Comparison of ENCODE assay signal across 30 cellular contexts in the genomic region with DNA sequence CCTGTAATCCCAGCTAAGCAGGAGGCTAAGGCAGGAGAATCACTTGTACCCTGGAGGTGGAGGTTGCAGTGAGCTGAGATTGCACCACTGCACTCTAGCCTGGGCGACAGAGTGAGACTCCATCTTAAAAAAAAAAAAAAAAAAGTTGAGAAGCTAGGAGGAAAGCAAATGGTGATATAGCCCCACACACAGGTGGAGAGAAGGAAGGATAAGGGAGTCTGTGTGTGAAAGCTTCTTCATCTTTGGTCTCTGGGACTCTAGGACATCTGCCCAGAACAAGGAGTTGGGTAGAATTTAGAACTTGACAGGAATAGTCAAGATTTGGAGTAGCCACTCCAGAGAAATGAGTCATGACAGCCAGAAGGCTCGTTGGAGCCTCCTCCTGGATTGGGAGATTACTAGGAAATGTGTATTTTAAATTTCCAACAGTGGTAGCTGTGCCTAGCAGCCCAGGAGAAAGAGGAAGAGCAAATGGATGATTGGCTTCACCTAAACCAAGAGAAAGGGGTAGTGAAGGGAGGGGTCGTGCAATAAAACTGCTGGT. TPM values are rescaled to one million over a fixed set of nuclear protein-coding genes. Genes with fewer than 3 reads are reported as not detected.
DNase-seq lines count a peak whose midpoint lies in the region; ATAC-seq, FAIRE-seq and TF ChIP-seq lines count a peak whose summit lies in the region.
"Had no signal": no experiment of that assay in that cellular context is flagged by ENCODE, and none has a peak within 500 bp of the region (broad histone marks: within the 10 kb centered on the region; RNA-seq: fewer than 3 reads in every experiment).

No MANE protein-coding gene starts in this region.

- POLR2A ChIA-PET in HEK293T (lab: Yijun Ruan, JAX), result no interaction called here

- H3K27me3 Mint-ChIP-seq in CD14-positive monocyte (ENCODE audit: low read depth in 3 of 3), result peaks cover 0 to 3% (median 1%) of the 10 kb centered on the region in 3 donors
- H3K27me3 Mint-ChIP-seq: activated T-cell treated with anti-CD3 and anti-CD28 coated beads, Interleukin-2, amount 50 U/mL, for 24 hours; brain; CD4-positive, CD25-positive, alpha-beta regulatory T cell had no signal

- H3K36me3 Mint-ChIP-seq in CD14-positive monocyte, result peaks cover 83 to 91% of the 10 kb centered on the region in 2 donors
- H3K36me3 Mint-ChIP-seq: brain had no signal

- H3K4me1 Mint-ChIP-seq in CD14-positive monocyte, result peaks cover 14% of the 10 kb centered on the region
- H3K4me1 Mint-ChIP-seq: CD4-positive, CD25-positive, alpha-beta regulatory T cell; immature natural killer cell; naive B cell had no signal

- CTCF ChIA-PET in HEK293T (lab: Yijun Ruan, JAX), result interaction anchor here (0.5 to 0.7 kb wide), 2 partner anchors 18 to 872 kb away, joined by 3 to 4 read pairs; no protein-coding TSS in a partner anchor

- peak overlapping the region in 6 of 7 donors; percentile 44 to 82 (median 72) for H3K27ac Mint-ChIP-seq in CD14-positive monocyte
- H3K27ac Mint-ChIP-seq: activated T-cell treated with anti-CD3 and anti-CD28 coated beads, Interleukin-2, amount 50 U/mL, for 24 hours; brain; immature natural killer cell; naive B cell had no signal

- H3K4me3 ChIP-seq in bronchial epithelial cell (ENCODE audit: low read depth, low read length), result no peak overlapping the region
- H3K4me3 ChIP-seq: gastrocnemius medialis, prostate gland, testis had no signal

- peaks cover 4% of the 10 kb centered on the region for H3K36me3 ChIP-seq in bronchial epithelial cell (ENCODE audit: control insufficient read depth, insufficient read depth, low read length)
- H3K36me3 ChIP-seq: prostate gland had no signal

- intact Hi-C loops in CD14-positive monocyte (cut with micrococcal nuclease), result no loop called here

- no peak for FAIRE-seq in bronchial epithelial cell (lab: Jason Lieb, UNC)
- FAIRE-seq: D721Med, H54, urothelium cell line had no signal

- DNase-seq in CD14-positive monocyte (ENCODE audit: low spot score), result no peak
- DNase-seq in HEK293T (ENCODE audit: extremely low spot score), result no peak
- DNase-seq in bronchial epithelial cell (ENCODE audit: low read depth), result peak; percentile 44
- DNase-seq in myocyte (ENCODE audit: low read depth), result peak; percentile 10
- DNase-seq in NCI-H748 treated with DMSO at 0.1 percent for 48 hours (lab: John Stamatoyannopoulos, UW), result no peak
- no peak for DNase-seq in KG1 (lab: John Stamatoyannopoulos, UW)
- DNase-seq in NCI-H82 (lab: John Stamatoyannopoulos, UW), result no peak
- DNase-seq: activated CD4-positive, alpha-beta T cell treated with anti-CD3 and anti-CD28 coated beads for 4 hours; activated T-cell treated with anti-CD3 and anti-CD28 coated beads, Interleukin-2, amount 50 U/mL, for 24 hours; CD4-positive, CD25-positive, alpha-beta regulatory T cell; effector CD4-positive, alpha-beta T cell; gastrocnemius medialis; hypothalamus; immature natural killer cell; left colon; MV-4-11; naive B cell; NCI-H146; NCI-H446 treated with DMSO at 0.1 percent for 48 hours; OCI-M1; Right ventricle myocardium superior; stimulated activated naive CD4-positive, alpha-beta T cell; testis had no signal

- no peaks in the 10 kb centered on the region for H3K27me3 ChIP-seq in bronchial epithelial cell (ENCODE audit: control insufficient read depth, insufficient read depth, low read length)
- H3K27me3 ChIP-seq: gastrocnemius medialis, testis had no signal

- no peak for ATAC-seq in HG02884 (IDR thresholded peaks at IDR 0.05; ENCODE audit: unreplicated experiment)
- ATAC-seq: gastrocnemius medialis, left colon, sciatic nerve had no signal

- H3K9me3 Mint-ChIP-seq in CD14-positive monocyte, result no peaks in the 10 kb centered on the region
- H3K9me3 Mint-ChIP-seq: activated T-cell treated with anti-CD3 and anti-CD28 coated beads, Interleukin-2, amount 50 U/mL, for 24 hours; brain; immature natural killer cell; naive B cell had no signal

- H3K4me3 Mint-ChIP-seq in CD14-positive monocyte, result no peak overlapping the region
- H3K4me3 Mint-ChIP-seq: activated T-cell treated with anti-CD3 and anti-CD28 coated beads, Interleukin-2, amount 50 U/mL, for 24 hours; brain; CD4-positive, CD25-positive, alpha-beta regulatory T cell; immature natural killer cell; naive B cell had no signal

- TF ChIP-seq CTCF in CD14-positive monocyte (IDR thresholded peaks at IDR 0.05) (no peak), bronchial epithelial cell (IDR thresholded peaks at IDR 0.05; ENCODE audit: insufficient read depth, low read length, severe bottlenecking) (peak; percentile 8)

TF ChIP-seq in HEK293T, 16 proteins besides CTCF, POLR2A, EP300 and RAD21:
- TF ChIP-seq BHLHE40 (IDR thresholded peaks at IDR 0.05; ENCODE audit: borderline replicate concordance) (no peak), ZNF384 (IDR thresholded peaks at IDR 0.05) (peak; percentile 19; the same call in 1 of the 2 replicates)

RNA-seq across cellular contexts. Expression of a gene that starts 19.9 kb away (rescaled TPM):
- 100 to 1,000 TPM; 127 TPM for polyA plus RNA-seq in CD14-positive monocyte
- total RNA-seq in bronchial epithelial cell, result 2.4 and 18.8 TPM in 2 replicates
- 2.2 and 3.6 TPM in 2 replicates for total RNA-seq in myocyte
- polyA plus RNA-seq in myocyte (2012), result 1.3 TPM

RNA-seq across cellular contexts. Expression of a gene that starts 29.7 kb away (rescaled TPM):
- 10 to 100 TPM; 57.9 to 58.5 TPM for polyA plus RNA-seq in CD14-positive monocyte
- 78.1 and 96.9 TPM in 2 replicates for total RNA-seq in bronchial epithelial cell
- 113 and 114 TPM in 2 replicates for total RNA-seq in myocyte
- 64.0 TPM for polyA plus RNA-seq in myocyte (2012)

Comparison
In these comparisons a context has a peak if more than half of its experiments do, and no peak if none do; other contexts are left out.
1. DNase-seq: peak in bronchial epithelial cell (single experiment) and myocyte (single experiment); none in CD14-positive monocyte (single experiment), HEK293T (single experiment), NCI-H748 treated with DMSO at 0.1 percent for 48 hours (single experiment), KG1 (single experiment) and NCI-H82 (single experiment).